In genomic region chr16:65421596-65421995, GRCh38 we compare ENCODE assay signal across 32 cellular contexts.
"Had no signal": no experiment of that assay in that cellular context is flagged by ENCODE, and none has a peak within 500 bp of the region (broad histone marks: within the 10 kb centered on the region; RNA-seq: fewer than 3 reads in every experiment).

No MANE protein-coding gene starts in this region.

- ATAC-seq: activated CD8-positive, alpha-beta T cell treated with anti-CD3 and anti-CD28 coated beads for 36 hours; activated naive CD4-positive, alpha-beta T cell treated with anti-CD3 and anti-CD28 coated beads, Interleukin-2, amount 50 U/mL, for 72 hours; activated T-cell treated with anti-CD3 and anti-CD28 coated beads, Interleukin-2, amount 50 U/mL, for 4 hours; activated T-cell treated with anti-CD3 and anti-CD28 coated beads, Interleukin-2, amount 50 U/mL, for 72 hours; activated T-helper 17 cell treated with anti-CD3 and anti-CD28 coated beads, Interleukin-2, amount 50 U/mL, for 72 hours had no signal

- H3K27me3 ChIP-seq: adrenal gland, ascending aorta, cardiac muscle cell had no signal

- H3K27ac ChIP-seq: adrenal gland, ascending aorta, cardiac muscle cell, VCaP had no signal

- DNase-seq: activated B cell treated with CpG ODN at 0.5 μM for 24 hours; activated CD4-positive, alpha-beta memory T cell treated with anti-CD3 and anti-CD28 coated beads for 36 hours; activated CD4-positive, alpha-beta T cell treated with anti-CD3 and anti-CD28 coated beads for 4 hours; activated CD4-positive, alpha-beta T cell treated with anti-CD3 and anti-CD28 coated beads, Interleukin-2, amount 10 ng/mL, durations not matched to agents 24 days and 14 days; activated CD4-positive, alpha-beta T cell treated with anti-CD3 and anti-CD28 coated beads, Interleukin-2, amount 50 U/mL, for 1 hour; activated CD4-positive, alpha-beta T cell treated with anti-CD3 and anti-CD28 coated beads, Interleukin-2, amount 50 U/mL, for 4 hours; activated CD4-positive, CD25-positive, alpha-beta regulatory T cell treated with anti-CD3 and anti-CD28 coated beads, Interleukin-2, amount 50 U/mL, for 72 hours; activated CD8-positive, alpha-beta memory T cell treated with anti-CD3 and anti-CD28 coated beads, Interleukin-2, amount 50 U/mL, for 4 hours; activated CD8-positive, alpha-beta T cell treated with anti-CD3 and anti-CD28 coated beads for 36 hours; activated effector memory CD4-positive, alpha-beta T cell treated with anti-CD3 and anti-CD28 coated beads, Interleukin-2, amount 50 U/mL, for 16 hours; activated gamma-delta T cell treated with Interleukin-2 at 50 U/mL for 16 hours; activated naive CD4-positive, alpha-beta T cell; activated naive CD4-positive, alpha-beta T cell treated with anti-CD3 and anti-CD28 coated beads for 36 hours; activated naive CD4-positive, alpha-beta T cell treated with anti-CD3 and anti-CD28 coated beads, Interleukin-2, amount 50 U/mL, for 16 hours; activated naive CD8-positive, alpha-beta T cell treated with anti-CD3 and anti-CD28 coated beads for 36 hours; activated T-cell treated with anti-CD3 and anti-CD28 coated beads for 4 hours; activated T-cell treated with anti-CD3 and anti-CD28 coated beads, Interleukin-2, amount 50 U/mL, for 1 hour; activated T-cell treated with anti-CD3 and anti-CD28 coated beads, Interleukin-2, amount 50 U/mL, for 4 hours; activated T-cell treated with anti-CD3 and anti-CD28 coated beads, Interleukin-2, amount 50 U/mL, for 72 hours; adrenal gland; amygdala; anterior cingulate cortex; caudate nucleus; cerebellar nuclear complex; T-helper 1 cell; T-helper 2 cell; T-helper 9 cell had no signal

- H3K36me3 ChIP-seq: adrenal gland, ascending aorta, cardiac muscle cell had no signal

- H3K4me1 ChIP-seq: adrenal gland, ascending aorta had no signal

- H3K9me3 ChIP-seq: adrenal gland, ascending aorta had no signal

- H3K4me3 ChIP-seq: adrenal gland, ascending aorta, cardiac muscle cell had no signal
